Comparison of ENCODE assay signal across 12 cellular contexts in the genomic region with DNA sequence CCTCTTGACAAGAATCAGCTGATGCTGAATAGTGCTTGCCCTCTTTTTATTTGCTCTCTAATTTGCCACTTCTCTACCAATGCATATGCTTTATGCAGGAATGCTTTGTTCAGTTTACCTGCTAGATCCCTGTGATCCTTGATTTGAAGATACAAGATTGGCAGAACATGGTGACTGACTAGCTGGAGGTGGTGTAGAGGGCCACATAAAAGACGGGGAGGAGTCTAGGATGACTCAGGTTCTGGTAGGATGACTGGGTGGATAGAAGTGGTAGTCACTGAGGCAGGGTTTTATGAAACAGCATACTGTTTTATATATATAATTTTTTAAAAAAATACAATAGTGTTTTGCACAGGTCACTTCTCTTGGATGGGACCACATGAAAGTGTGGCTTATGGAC. TPM values are rescaled to one million over a fixed set of nuclear protein-coding genes. Genes with fewer than 3 reads are reported as not detected.
A peak's percentile ranks its signal among the peaks of the same experiment; 100 is the strongest.
DNase-seq lines count a peak whose midpoint lies in the region; ATAC-seq and TF ChIP-seq lines count a peak whose summit lies in the region.
"Had no signal": no experiment of that assay in that cellular context is flagged by ENCODE, and none has a peak within 500 bp of the region (broad histone marks: within the 10 kb centered on the region; RNA-seq: fewer than 3 reads in every experiment).

No MANE protein-coding gene starts in this region.

- H3K27ac Mint-ChIP-seq in WTC11 = peak overlapping the region; percentile 75; the same call in 1 of the 2 replicates
- H3K27ac Mint-ChIP-seq in stimulated activated effector memory CD8-positive, alpha-beta T cell treated with anti-CD3 and anti-CD28 coated beads, Interleukin-12 subunit alpha, Interleukin-12 subunit beta, amount 100 ng/mL, for 72 hours = no peak overlapping the region

- no peaks in the 10 kb centered on the region for H3K27me3 Mint-ChIP-seq in WTC11 (ENCODE audit: low read depth)

- POLR2A ChIA-PET in WTC11 (lab: Charles Lee) = interaction anchor here (0.5 kb wide), 1 partner anchor 18 kb away, joined by 3 read pairs; no protein-coding TSS in a partner anchor

- peaks cover 26% of the 10 kb centered on the region for H3K4me1 Mint-ChIP-seq in WTC11
- peaks cover 59% of the 10 kb centered on the region for H3K4me1 Mint-ChIP-seq in stimulated activated effector memory CD8-positive, alpha-beta T cell treated with anti-CD3 and anti-CD28 coated beads, Interleukin-12 subunit alpha, Interleukin-12 subunit beta, amount 100 ng/mL, for 72 hours

- no peak overlapping the region for H3K4me3 Mint-ChIP-seq in WTC11
- H3K4me3 Mint-ChIP-seq in stimulated activated effector memory CD8-positive, alpha-beta T cell treated with anti-CD3 and anti-CD28 coated beads, Interleukin-12 subunit alpha, Interleukin-12 subunit beta, amount 100 ng/mL, for 72 hours = no peak overlapping the region

- H3K36me3 Mint-ChIP-seq in WTC11 = peaks cover 15% of the 10 kb centered on the region
- H3K36me3 Mint-ChIP-seq in stimulated activated effector memory CD8-positive, alpha-beta T cell treated with anti-CD3 and anti-CD28 coated beads, Interleukin-12 subunit alpha, Interleukin-12 subunit beta, amount 100 ng/mL, for 72 hours = peaks cover 57% of the 10 kb centered on the region

- no peak for TF ChIP-seq CTCF in WTC11 (IDR thresholded peaks at IDR 0.05)

- CTCF ChIA-PET in WTC11 (lab: Charles Lee) = no interaction called here

- H3K27ac ChIP-seq in epithelial cell of prostate = peak overlapping the region; percentile 46

- no peak for ATAC-seq in WTC11
- peak; percentile 98 for ATAC-seq in stimulated activated effector memory CD8-positive, alpha-beta T cell treated with anti-CD3 and anti-CD28 coated beads, Interleukin-12 subunit alpha, Interleukin-12 subunit beta, amount 100 ng/mL, for 72 hours
- ATAC-seq in HG03565 (IDR thresholded peaks at IDR 0.05; ENCODE audit: unreplicated experiment) = no peak
- ATAC-seq in HG02870 (IDR thresholded peaks at IDR 0.05; ENCODE audit: unreplicated experiment) = no peak
- ATAC-seq: sciatic nerve had no signal

- H3K9me3 Mint-ChIP-seq in WTC11 = peaks cover 6% of the 10 kb centered on the region; the same call in 1 of the 2 replicates
- no peaks in the 10 kb centered on the region for H3K9me3 Mint-ChIP-seq in stimulated activated effector memory CD8-positive, alpha-beta T cell treated with anti-CD3 and anti-CD28 coated beads, Interleukin-12 subunit alpha, Interleukin-12 subunit beta, amount 100 ng/mL, for 72 hours

- peak; percentile 22 for DNase-seq in activated CD8-positive, alpha-beta memory T cell treated with anti-CD3 and anti-CD28 coated beads, Interleukin-2, amount 50 U/mL, for 4 hours
- DNase-seq in activated CD8-positive, alpha-beta memory T cell treated with anti-CD3 and anti-CD28 coated beads, Interleukin-2, amount 50 U/mL, for 48 hours = no peak
- no peak for DNase-seq in WTC11 (ENCODE audit: low spot score)
- peak; percentile 76 for DNase-seq in epithelial cell of prostate (ENCODE audit: low read depth, low spot score)
- DNase-seq in stimulated activated effector memory CD8-positive, alpha-beta T cell treated with anti-CD3 and anti-CD28 coated beads, Interleukin-12 subunit alpha, Interleukin-12 subunit beta, amount 100 ng/mL, for 72 hours (ENCODE audit: low spot score in 2 of 2) = no peak
- DNase-seq in COLO829 (ENCODE audit: low spot score) = no peak
- DNase-seq: AML-193, NCI-H526 treated with DMSO at 0.1 percent for 48 hours had no signal

TF ChIP-seq in WTC11, 78 proteins besides CTCF, POLR2A, EP300 and RAD21:
- no peak for TF ChIP-seq GABPB1 (CRISPR knock-in tag; IDR thresholded peaks at IDR 0.05)
- TF ChIP-seq, protein P1, sequence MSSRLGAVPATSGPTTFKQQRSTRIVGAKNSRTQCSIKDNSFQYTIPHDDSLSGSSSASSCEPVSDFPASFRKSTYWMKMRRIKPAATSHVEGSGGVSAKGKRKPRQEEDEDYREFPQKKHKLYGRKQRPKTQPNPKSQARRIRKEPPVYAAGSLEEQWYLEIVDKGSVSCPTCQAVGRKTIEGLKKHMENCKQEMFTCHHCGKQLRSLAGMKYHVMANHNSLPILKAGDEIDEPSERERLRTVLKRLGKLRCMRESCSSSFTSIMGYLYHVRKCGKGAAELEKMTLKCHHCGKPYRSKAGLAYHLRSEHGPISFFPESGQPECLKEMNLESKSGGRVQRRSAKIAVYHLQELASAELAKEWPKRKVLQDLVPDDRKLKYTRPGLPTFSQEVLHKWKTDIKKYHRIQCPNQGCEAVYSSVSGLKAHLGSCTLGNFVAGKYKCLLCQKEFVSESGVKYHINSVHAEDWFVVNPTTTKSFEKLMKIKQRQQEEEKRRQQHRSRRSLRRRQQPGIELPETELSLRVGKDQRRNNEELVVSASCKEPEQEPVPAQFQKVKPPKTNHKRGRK (CRISPR knock-in tag; IDR thresholded peaks at IDR 0.05; ENCODE audit: borderline replicate concordance) = no peak

RNA-seq across cellular contexts. Expression of gene ADGRF3, which starts 6.3 kb away (rescaled TPM):
- total RNA-seq in WTC11 (2021) = 0.18 to 0.48 TPM (median 0.25 TPM) in 3 replicates
- total RNA-seq: sciatic nerve had no signal

RNA-seq across cellular contexts. Expression of gene SELENOI, which starts 6.9 kb away (rescaled TPM):
- 39.3 to 53.1 TPM (median 45.2 TPM) in 3 replicates for total RNA-seq in WTC11 (2021)

RNA-seq across cellular contexts. Expression of gene DRC1, which starts 48.8 kb away (rescaled TPM):
- 0.55 TPM in 1 of 3 replicates, not detected in the others for total RNA-seq in WTC11 (2021)
- total RNA-seq: dermis microvascular lymphatic vessel endothelial cell had no signal

Comparison
In these comparisons a context has a peak if more than half of its experiments do, and no peak if none do; other contexts are left out.
1. DNase-seq: peak in activated CD8-positive, alpha-beta memory T cell treated with anti-CD3 and anti-CD28 coated beads, Interleukin-2, amount 50 U/mL, for 4 hours (single experiment) and epithelial cell of prostate (single experiment); none in activated CD8-positive, alpha-beta memory T cell treated with anti-CD3 and anti-CD28 coated beads, Interleukin-2, amount 50 U/mL, for 48 hours (single experiment), WTC11 (single experiment), stimulated activated effector memory CD8-positive, alpha-beta T cell treated with anti-CD3 and anti-CD28 coated beads, Interleukin-12 subunit alpha, Interleukin-12 subunit beta, amount 100 ng/mL, for 72 hours (0 of 2) and COLO829 (single experiment).